ENCODE assay signal across 8 cellular contexts in genomic region chr7:815284-816216, GRCh38. TPM values are rescaled to one million over a fixed set of nuclear protein-coding genes. Genes with fewer than 3 reads are reported as not detected.
DNase-seq lines count a peak whose midpoint lies in the region; ATAC-seq lines count a peak whose summit lies in the region.

No MANE protein-coding gene starts in this region.

- no peak overlapping the region for H3K27ac ChIP-seq in ACC112 (ENCODE audit: low read depth, low read length)
- H3K27ac ChIP-seq in duodenal mucosa (ENCODE audit: low read depth, low read length): peak overlapping the region; percentile 20
- H3K27ac ChIP-seq in muscle layer of duodenum (ENCODE audit: low read length): no peak overlapping the region

- ATAC-seq in GM21619 (IDR thresholded peaks at IDR 0.05; ENCODE audit: unreplicated experiment) (no peak), GM18511 (IDR thresholded peaks at IDR 0.05; ENCODE audit: unreplicated experiment) (no peak), HG02884 (IDR thresholded peaks at IDR 0.05; ENCODE audit: unreplicated experiment) (no peak)

- in situ Hi-C loops in HAP-1 (cut with MboI; ENCODE audit: low sequenced_read_pairs): no loop called here

- H2AFZ ChIP-seq in ACC112 (ENCODE audit: low read length, unreplicated experiment): no peak overlapping the region

- H3K9me3 ChIP-seq in HAP-1: no peaks in the 10 kb centered on the region
- H3K9me3 ChIP-seq in duodenal mucosa (ENCODE audit: control insufficient read depth in 1 of 2, low read length in 2 of 2): no peaks in the 10 kb centered on the region
- no peaks in the 10 kb centered on the region for H3K9me3 ChIP-seq in muscle layer of duodenum (ENCODE audit: control insufficient read depth in 1 of 2, low read length in 2 of 2)

- peak overlapping the region; percentile 73 for H3K4me3 ChIP-seq in ACC112 (ENCODE audit: low read depth, low read length)
- H3K4me3 ChIP-seq in HAP-1: peak overlapping the region; percentile 53
- peak overlapping the region; percentile 52 to 72 for H3K4me3 ChIP-seq in duodenal mucosa (ENCODE audit: low read depth in 1 of 2, low read length in 2 of 2)
- H3K4me3 ChIP-seq in muscle layer of duodenum (ENCODE audit: low read depth in 1 of 2, low read length in 2 of 2): peak overlapping the region; percentile 37 to 58

- peak overlapping the region in 1 of 2 donors; percentile 39 for H3K9ac ChIP-seq in duodenal mucosa (ENCODE audit: low read depth in 1 of 2, low read length in 2 of 2)

- peaks cover 39% of the 10 kb centered on the region for H3K79me2 ChIP-seq in ACC112 (ENCODE audit: control insufficient read depth, insufficient read depth, low read length, unreplicated experiment)

- H3K4me1 ChIP-seq in ACC112 (ENCODE audit: control insufficient read depth, insufficient read depth, low read length, unreplicated experiment) (peaks cover 29% of the 10 kb centered on the region), HAP-1 (peaks cover 5% of the 10 kb centered on the region), duodenal mucosa (ENCODE audit: control insufficient read depth in 1 of 2, insufficient read depth in 2 of 2, low read length in 2 of 2) (peaks cover 22 to 24% of the 10 kb centered on the region in 2 donors), muscle layer of duodenum (ENCODE audit: control insufficient read depth in 1 of 2, insufficient read depth in 2 of 2, low read length in 2 of 2) (peaks cover 19 to 49% of the 10 kb centered on the region in 2 donors)

- H3K36me3 ChIP-seq in ACC112 (ENCODE audit: insufficient read depth, low read length): no peaks in the 10 kb centered on the region
- no peaks in the 10 kb centered on the region; the same call in 1 of the 2 replicates for H3K36me3 ChIP-seq in HAP-1 (replicated peaks)
- H3K36me3 ChIP-seq in duodenal mucosa (ENCODE audit: control insufficient read depth in 1 of 2, insufficient read depth in 2 of 2, low read length in 2 of 2): no peaks in the 10 kb centered on the region
- peaks cover 0 to 4% of the 10 kb centered on the region in 2 donors for H3K36me3 ChIP-seq in muscle layer of duodenum (ENCODE audit: control insufficient read depth in 1 of 2, insufficient read depth in 2 of 2, low read length in 2 of 2)

- no peaks in the 10 kb centered on the region for H3K27me3 ChIP-seq in ACC112 (ENCODE audit: insufficient read depth, low read length)
- no peaks in the 10 kb centered on the region for H3K27me3 ChIP-seq in HAP-1 (ENCODE audit: low read depth)
- no peaks in the 10 kb centered on the region for H3K27me3 ChIP-seq in duodenal mucosa (ENCODE audit: control insufficient read depth in 1 of 2, insufficient read depth in 2 of 2, low read length in 2 of 2)
- no peaks in the 10 kb centered on the region for H3K27me3 ChIP-seq in muscle layer of duodenum (ENCODE audit: low read depth, low read length)

- DNase-seq in HAP-1 (ENCODE audit: low spot score in 2 of 2): peak; percentile 45 to 85
- peak; percentile 89 for DNase-seq in SK-N-DZ (ENCODE audit: low spot score)

RNA-seq across cellular contexts. Expression of gene SUN1, which starts 16.7 kb away (rescaled TPM):
- 120 and 153 TPM in 2 replicates for polyA plus RNA-seq in SK-N-DZ (2014; cell fraction: cytosol; rRNA removed)
- 448 and 810 TPM in 2 replicates for polyA plus RNA-seq in SK-N-DZ (2014; cell fraction: nucleus; rRNA removed)
